Comparison of ENCODE assay signal across 31 cellular contexts in genomic region chr5:143162810-143163209, GRCh38.
"Had no signal": no experiment of that assay in that cellular context is flagged by ENCODE, and none has a peak within 500 bp of the region (broad histone marks: within the 10 kb centered on the region; RNA-seq: fewer than 3 reads in every experiment).

No MANE protein-coding gene starts in this region.

- ATAC-seq: activated CD4-positive, alpha-beta T cell treated with anti-CD3 and anti-CD28 coated beads for 36 hours; activated CD8-positive, alpha-beta memory T cell treated with anti-CD3 and anti-CD28 coated beads, Interleukin-2, amount 10 ng/mL, durations not matched to agents 7 days and 5 days; activated CD8-positive, alpha-beta T cell treated with anti-CD3 and anti-CD28 coated beads, Interleukin-2, amount 10 ng/mL, durations not matched to agents 7 days and 5 days; activated naive CD4-positive, alpha-beta T cell treated with anti-CD3 and anti-CD28 coated beads, Interleukin-2, amount 50 U/mL, for 72 hours; esophagus mucosa; foreskin keratinocyte; heart left ventricle had no signal

- H3K27me3 ChIP-seq: ascending aorta, breast epithelium, cardiac muscle cell, colonic mucosa, foreskin keratinocyte, gastrocnemius medialis, heart left ventricle had no signal

- H3K4me1 Mint-ChIP-seq: activated CD4-positive, alpha-beta T cell treated with anti-CD3 and anti-CD28 coated beads for 36 hours; activated CD8-positive, alpha-beta memory T cell treated with anti-CD3 and anti-CD28 coated beads, Interleukin-2, amount 10 ng/mL, durations not matched to agents 7 days and 5 days; activated naive CD8-positive, alpha-beta T cell treated with anti-CD3 and anti-CD28 coated beads, Interleukin-2, amount 10 ng/mL, durations not matched to agents 7 days and 5 days had no signal

- H3K27me3 Mint-ChIP-seq: activated CD4-positive, alpha-beta memory T cell treated with anti-CD3 and anti-CD28 coated beads for 36 hours; activated CD4-positive, alpha-beta T cell treated with anti-CD3 and anti-CD28 coated beads for 36 hours; activated CD4-positive, alpha-beta T cell treated with anti-CD3 and anti-CD28 coated beads, Interleukin-2, amount 10 ng/mL, durations not matched to agents 24 days and 14 days; activated CD8-positive, alpha-beta memory T cell treated with anti-CD3 and anti-CD28 coated beads, Interleukin-2, amount 10 ng/mL, durations not matched to agents 7 days and 5 days; activated naive CD8-positive, alpha-beta T cell treated with anti-CD3 and anti-CD28 coated beads, Interleukin-2, amount 10 ng/mL, durations not matched to agents 7 days and 5 days had no signal

- H3K36me3 ChIP-seq: ascending aorta, breast epithelium, cardiac muscle cell, colonic mucosa, gastrocnemius medialis had no signal

- H3K4me3 Mint-ChIP-seq: activated CD4-positive, alpha-beta memory T cell treated with anti-CD3 and anti-CD28 coated beads for 36 hours; activated CD4-positive, alpha-beta T cell treated with anti-CD3 and anti-CD28 coated beads for 36 hours; activated CD4-positive, alpha-beta T cell treated with anti-CD3 and anti-CD28 coated beads, Interleukin-2, amount 10 ng/mL, durations not matched to agents 24 days and 14 days; activated CD8-positive, alpha-beta memory T cell treated with anti-CD3 and anti-CD28 coated beads, Interleukin-2, amount 10 ng/mL, durations not matched to agents 7 days and 5 days; activated CD8-positive, alpha-beta T cell treated with anti-CD3 and anti-CD28 coated beads, Interleukin-2, amount 10 ng/mL, durations not matched to agents 7 days and 5 days; activated naive CD4-positive, alpha-beta T cell treated with anti-CD3 and anti-CD28 coated beads for 36 hours; activated naive CD8-positive, alpha-beta T cell treated with anti-CD3 and anti-CD28 coated beads, Interleukin-2, amount 10 ng/mL, durations not matched to agents 7 days and 5 days; activated T-helper 1 cell treated with anti-CD3 and anti-CD28 coated beads, Interleukin-12 subunit alpha, Interleukin-12 subunit beta, Interleukin-2, Interleukin-4 antibody, amounts not matched to agents 30 ng/mL and 10 ng/mL and 1 ng/mL, durations not matched to agents 14 hours and 24 hours and 36 hours; brain; endodermal cell had no signal

- H3K27ac ChIP-seq: ascending aorta, breast epithelium, cardiac muscle cell, colonic mucosa, foreskin keratinocyte, heart left ventricle had no signal

- H3K9me3 Mint-ChIP-seq: activated CD4-positive, alpha-beta memory T cell treated with anti-CD3 and anti-CD28 coated beads for 36 hours; activated CD4-positive, alpha-beta T cell treated with anti-CD3 and anti-CD28 coated beads, Interleukin-2, amount 10 ng/mL, durations not matched to agents 24 days and 14 days; activated naive CD4-positive, alpha-beta T cell treated with anti-CD3 and anti-CD28 coated beads for 36 hours; activated naive CD4-positive, alpha-beta T cell treated with anti-CD3 and anti-CD28 coated beads, Interleukin-2, amount 50 U/mL, for 72 hours; activated T-helper 1 cell treated with anti-CD3 and anti-CD28 coated beads, Interleukin-12 subunit alpha, Interleukin-12 subunit beta, Interleukin-2, Interleukin-4 antibody, amounts not matched to agents 30 ng/mL and 10 ng/mL and 1 ng/mL, durations not matched to agents 14 hours and 24 hours and 36 hours; activated T-helper 2 cell treated with anti-CD3 and anti-CD28 coated beads, Interferon-gamma antibody, Interleukin-2, Interleukin-4, amounts not matched to agents 10 μg/mL and 5 μg/mL and 100 μg/mL, durations not matched to agents 14 hours and 24 hours and 36 hours; brain had no signal

- H3K4me1 ChIP-seq: breast epithelium, colonic mucosa, foreskin keratinocyte had no signal

- H3K4me3 ChIP-seq: ascending aorta, breast epithelium, cardiac muscle cell, colonic mucosa, gastrocnemius medialis, heart left ventricle had no signal

- H3K36me3 Mint-ChIP-seq: activated CD4-positive, alpha-beta memory T cell treated with anti-CD3 and anti-CD28 coated beads for 36 hours; brain had no signal

- DNase-seq: activated CD4-positive, alpha-beta memory T cell treated with anti-CD3 and anti-CD28 coated beads for 36 hours; activated CD4-positive, alpha-beta T cell treated with anti-CD3 and anti-CD28 coated beads for 36 hours; activated CD4-positive, alpha-beta T cell treated with anti-CD3 and anti-CD28 coated beads, Interleukin-2, amount 10 ng/mL, durations not matched to agents 24 days and 14 days; activated CD4-positive, CD25-positive, alpha-beta regulatory T cell; activated CD4-positive, CD25-positive, alpha-beta regulatory T cell treated with anti-CD3 and anti-CD28 coated beads, Interleukin-2, amount 50 U/mL, for 72 hours; activated CD8-positive, alpha-beta memory T cell treated with anti-CD3 and anti-CD28 coated beads, Interleukin-2, amount 10 ng/mL, durations not matched to agents 7 days and 5 days; activated CD8-positive, alpha-beta memory T cell treated with anti-CD3 and anti-CD28 coated beads, Interleukin-2, amount 50 U/mL, for 4 hours; activated CD8-positive, alpha-beta T cell treated with anti-CD3 and anti-CD28 coated beads, Interleukin-2, amount 10 ng/mL, durations not matched to agents 7 days and 5 days; activated effector memory CD4-positive, alpha-beta T cell treated with anti-CD3 and anti-CD28 coated beads, Interleukin-2, amount 50 U/mL, for 16 hours; activated naive CD4-positive, alpha-beta T cell treated with anti-CD3 and anti-CD28 coated beads for 36 hours; activated naive CD8-positive, alpha-beta T cell treated with anti-CD3 and anti-CD28 coated beads, Interleukin-2, amount 10 ng/mL, durations not matched to agents 7 days and 5 days; activated T-cell treated with anti-CD3 and anti-CD28 coated beads, Interleukin-2, amount 50 U/mL, for 1 hour; activated T-cell treated with anti-CD3 and anti-CD28 coated beads, Interleukin-2, amount 50 U/mL, for 48 hours; central memory CD4-positive, alpha-beta T cell; cerebellar nuclear complex; colonic mucosa; effector memory CD4-positive, alpha-beta T cell; endodermal cell; foreskin keratinocyte; gastrocnemius medialis; glutamatergic neuron; heart left ventricle; T-helper 2 cell had no signal

- H3K27ac Mint-ChIP-seq: activated CD4-positive, alpha-beta memory T cell treated with anti-CD3 and anti-CD28 coated beads for 36 hours; activated CD4-positive, alpha-beta T cell treated with anti-CD3 and anti-CD28 coated beads for 36 hours; activated CD4-positive, alpha-beta T cell treated with anti-CD3 and anti-CD28 coated beads, Interleukin-2, amount 10 ng/mL, durations not matched to agents 24 days and 14 days; activated CD8-positive, alpha-beta memory T cell treated with anti-CD3 and anti-CD28 coated beads, Interleukin-2, amount 10 ng/mL, durations not matched to agents 7 days and 5 days; activated CD8-positive, alpha-beta T cell treated with anti-CD3 and anti-CD28 coated beads, Interleukin-2, amount 10 ng/mL, durations not matched to agents 7 days and 5 days; activated naive CD4-positive, alpha-beta T cell treated with anti-CD3 and anti-CD28 coated beads for 36 hours; activated naive CD8-positive, alpha-beta T cell treated with anti-CD3 and anti-CD28 coated beads, Interleukin-2, amount 10 ng/mL, durations not matched to agents 7 days and 5 days; activated T-helper 1 cell treated with anti-CD3 and anti-CD28 coated beads, Interleukin-12 subunit alpha, Interleukin-12 subunit beta, Interleukin-2, Interleukin-4 antibody, amounts not matched to agents 30 ng/mL and 10 ng/mL and 1 ng/mL, durations not matched to agents 14 hours and 24 hours and 36 hours; activated T-helper 2 cell treated with anti-CD3 and anti-CD28 coated beads, Interferon-gamma antibody, Interleukin-2, Interleukin-4, amounts not matched to agents 10 μg/mL and 5 μg/mL and 100 μg/mL, durations not matched to agents 14 hours and 24 hours and 36 hours; brain; endodermal cell had no signal

- H3K9me3 ChIP-seq: ascending aorta, breast epithelium, colonic mucosa, gastrocnemius medialis, heart left ventricle had no signal
